In the genomic region with DNA sequence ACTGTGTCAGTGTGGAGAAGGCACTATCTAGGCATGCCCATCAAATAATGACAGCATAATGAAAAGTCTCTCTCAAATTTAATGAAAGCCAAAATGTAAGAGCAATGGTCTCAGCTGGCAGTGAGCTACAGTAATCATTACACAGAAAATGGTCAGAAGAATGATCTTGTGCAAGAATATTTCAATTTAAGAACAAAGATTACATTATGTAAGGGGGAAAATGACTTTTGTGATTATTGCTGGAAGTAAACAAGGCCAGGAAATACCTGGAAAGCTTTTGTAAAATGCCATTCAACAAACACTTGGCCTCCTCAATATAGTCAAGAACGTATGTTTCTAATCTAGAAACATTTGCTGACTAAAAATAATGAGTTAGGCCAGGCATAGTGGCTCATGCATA, we compare ENCODE assay signal across 26 cellular contexts.
"Had no signal": no experiment of that assay in that cellular context is flagged by ENCODE, and none has a peak within 500 bp of the region (broad histone marks: within the 10 kb centered on the region; RNA-seq: fewer than 3 reads in every experiment).

No MANE protein-coding gene starts in this region.

- H3K4me2 ChIP-seq: smooth muscle cell had no signal

- H3K27ac ChIP-seq: body of pancreas, pancreas, prostate gland had no signal

- DNase-seq: activated B cell treated with CpG ODN at 0.5 μM for 24 hours; activated CD4-positive, alpha-beta T cell treated with anti-CD3 and anti-CD28 coated beads for 36 hours; activated CD4-positive, alpha-beta T cell treated with anti-CD3 and anti-CD28 coated beads, Interleukin-2, amount 50 U/mL, for 4 hours; activated naive CD4-positive, alpha-beta T cell; activated T-cell treated with anti-CD3 and anti-CD28 coated beads for 4 hours; activated T-cell treated with anti-CD3 and anti-CD28 coated beads, Interleukin-2, amount 50 U/mL, for 72 hours; anterior cingulate cortex; body of pancreas; cortex of kidney; head of caudate nucleus; hypothalamus; immature natural killer cell; kidney; midbrain; naive thymus-derived CD8-positive, alpha-beta T cell; nucleus accumbens; pancreas; retina; stimulated activated CD4-positive, alpha-beta T cell treated with anti-CD3 and anti-CD28 coated beads, Interleukin-1b, Interleukin-23, amount 100 ng/mL, for 48 hours; stimulated activated CD4-positive, alpha-beta T cell treated with anti-CD3 and anti-CD28 coated beads, Interleukin-4, amount 100 ng/mL, for 4 hours; stimulated activated CD8-positive, alpha-beta memory T cell treated with anti-CD3 and anti-CD28 coated beads, Interleukin-4, amount 100 ng/mL, for 48 hours; stimulated activated naive CD8-positive, alpha-beta T cell treated with anti-CD3 and anti-CD28 coated beads, Interleukin-15, amount 100 ng/mL, for 72 hours; substantia nigra; transverse colon had no signal

- H3K27me3 ChIP-seq: body of pancreas, pancreas, transverse colon had no signal

- H3K36me3 ChIP-seq: prostate gland, transverse colon had no signal

- H3K4me3 ChIP-seq: body of pancreas, pancreas, prostate gland, smooth muscle cell, transverse colon had no signal

- H3K9me3 ChIP-seq: body of pancreas, pancreas, prostate gland, transverse colon had no signal

- H3K4me1 ChIP-seq: body of pancreas, pancreas, prostate gland had no signal
